ENCODE assay signal across 10 cellular contexts in genomic region chr1:235368428-235368827, GRCh38. TPM values are rescaled to one million over a fixed set of nuclear protein-coding genes. Genes with fewer than 3 reads are reported as not detected.
DNase-seq lines count a peak whose midpoint lies in the region; TF ChIP-seq lines count a peak whose summit lies in the region.
"Had no signal": no experiment of that assay in that cellular context is flagged by ENCODE, and none has a peak within 500 bp of the region (broad histone marks: within the 10 kb centered on the region; RNA-seq: fewer than 3 reads in every experiment).

No MANE protein-coding gene starts in this region.

- peaks cover 39% of the 10 kb centered on the region for H3K4me1 Mint-ChIP-seq in activated naive CD4-positive, alpha-beta T cell treated with anti-CD3 and anti-CD28 coated beads, Interleukin-2, amount 50 U/mL, for 24 hours
- H3K4me1 Mint-ChIP-seq in activated CD4-positive, alpha-beta memory T cell treated with anti-CD3 and anti-CD28 coated beads for 36 hours (ENCODE audit: low read depth): peaks cover 29% of the 10 kb centered on the region

- H3K9ac ChIP-seq in iPS-18a (ENCODE audit: low read length): no peak overlapping the region

- H3K36me3 Mint-ChIP-seq in activated naive CD4-positive, alpha-beta T cell treated with anti-CD3 and anti-CD28 coated beads, Interleukin-2, amount 50 U/mL, for 24 hours: no peaks in the 10 kb centered on the region
- peaks cover 3% of the 10 kb centered on the region for H3K36me3 Mint-ChIP-seq in activated CD4-positive, alpha-beta memory T cell treated with anti-CD3 and anti-CD28 coated beads for 36 hours

- no peak for TF ChIP-seq POLR2A in prostate gland (IDR thresholded peaks at IDR 0.05)

- intact Hi-C loops in activated CD4-positive, alpha-beta memory T cell treated with anti-CD3 and anti-CD28 coated beads for 36 hours (cut with micrococcal nuclease): no loop called here
- intact Hi-C loops in tibial artery (cut with DNase I; ENCODE audit: low total_unique reads): no loop called here
- intact Hi-C loops in prostate gland (cut with DNase I): no loop called here

- no peak for TF ChIP-seq CTCF in tibial artery (IDR thresholded peaks at IDR 0.05)
- TF ChIP-seq CTCF in prostate gland (IDR thresholded peaks at IDR 0.05): no peak

- DNase-seq in activated naive CD4-positive, alpha-beta T cell treated with Interleukin-2 at 50 U/mL for 16 hours: no peak
- no peak for DNase-seq in activated CD4-positive, alpha-beta memory T cell treated with anti-CD3 and anti-CD28 coated beads for 36 hours
- no peak for DNase-seq in tibial artery
- DNase-seq in MV-4-11 (lab: John Stamatoyannopoulos, UW): no peak
- DNase-seq in prostate gland (ENCODE audit: low spot score): no peak
- DNase-seq in NCI-H1694 (lab: John Stamatoyannopoulos, UW): no peak
- DNase-seq: aorta, left cardiac atrium had no signal

- H3K4me3 ChIP-seq in iPS-18a (ENCODE audit: low read length) (peak overlapping the region; percentile 69), tibial artery (peak overlapping the region; percentile 62 to 72), prostate gland (peak overlapping the region in 1 of 2 donors; percentile 40)

- H3K36me3 ChIP-seq in iPS-18a (ENCODE audit: control insufficient read depth, low read depth, low read length) (no peaks in the 10 kb centered on the region), tibial artery (no peaks in the 10 kb centered on the region), prostate gland (no peaks in the 10 kb centered on the region)

- no peaks in the 10 kb centered on the region for H3K9me3 ChIP-seq in iPS-18a (ENCODE audit: control insufficient read depth, low read depth, low read length)
- no peaks in the 10 kb centered on the region for H3K9me3 ChIP-seq in tibial artery
- H3K9me3 ChIP-seq in prostate gland: no peaks in the 10 kb centered on the region

- H3K9me3 Mint-ChIP-seq in activated naive CD4-positive, alpha-beta T cell treated with anti-CD3 and anti-CD28 coated beads, Interleukin-2, amount 50 U/mL, for 24 hours: no peaks in the 10 kb centered on the region
- H3K9me3 Mint-ChIP-seq in activated CD4-positive, alpha-beta memory T cell treated with anti-CD3 and anti-CD28 coated beads for 36 hours: no peaks in the 10 kb centered on the region

- POLR2A ChIA-PET in activated CD4-positive, alpha-beta memory T cell treated with anti-CD3 and anti-CD28 coated beads for 36 hours (lab: Charles Lee): no interaction called here

- WGBS in prostate gland: 85% methylated on average over 5 of the region's 5 CpGs

- peak overlapping the region; percentile 97 for H3K4me3 Mint-ChIP-seq in activated naive CD4-positive, alpha-beta T cell treated with anti-CD3 and anti-CD28 coated beads, Interleukin-2, amount 50 U/mL, for 24 hours
- peak overlapping the region; percentile 97 for H3K4me3 Mint-ChIP-seq in activated CD4-positive, alpha-beta memory T cell treated with anti-CD3 and anti-CD28 coated beads for 36 hours

- no peak overlapping the region for H3K27ac ChIP-seq in iPS-18a (ENCODE audit: low read length)
- no peak overlapping the region for H3K27ac ChIP-seq in tibial artery
- no peak overlapping the region for H3K27ac ChIP-seq in prostate gland

- CTCF ChIA-PET in activated CD4-positive, alpha-beta memory T cell treated with anti-CD3 and anti-CD28 coated beads for 36 hours (lab: Charles Lee): interaction anchor here (3.8 kb wide), 1 partner anchor 48 kb away, joined by 21 read pairs; no protein-coding TSS in a partner anchor

- H3K27me3 Mint-ChIP-seq in activated naive CD4-positive, alpha-beta T cell treated with anti-CD3 and anti-CD28 coated beads, Interleukin-2, amount 50 U/mL, for 24 hours: no peaks in the 10 kb centered on the region
- no peaks in the 10 kb centered on the region for H3K27me3 Mint-ChIP-seq in activated CD4-positive, alpha-beta memory T cell treated with anti-CD3 and anti-CD28 coated beads for 36 hours

- no peaks in the 10 kb centered on the region for H3K4me1 ChIP-seq in iPS-18a (ENCODE audit: control insufficient read depth, low read depth, low read length)
- peaks cover 0 to 10% (median 2%) of the 10 kb centered on the region in 4 donors for H3K4me1 ChIP-seq in tibial artery
- no peaks in the 10 kb centered on the region for H3K4me1 ChIP-seq in prostate gland (replicated peaks)

- no peak overlapping the region for H3K27ac Mint-ChIP-seq in activated naive CD4-positive, alpha-beta T cell treated with anti-CD3 and anti-CD28 coated beads, Interleukin-2, amount 50 U/mL, for 24 hours
- no peak overlapping the region for H3K27ac Mint-ChIP-seq in activated CD4-positive, alpha-beta memory T cell treated with anti-CD3 and anti-CD28 coated beads for 36 hours

- no peaks in the 10 kb centered on the region for H3K27me3 ChIP-seq in iPS-18a (ENCODE audit: control insufficient read depth, insufficient read depth, low read length)
- no peaks in the 10 kb centered on the region for H3K27me3 ChIP-seq in tibial artery
- no peaks in the 10 kb centered on the region for H3K27me3 ChIP-seq in prostate gland (replicated peaks; ENCODE audit: insufficient read depth)

RNA-seq across cellular contexts. Expression of gene TBCE, which starts 1.2 kb away (rescaled TPM):
- 10 to 100 TPM; 22.7 to 26.3 TPM for total RNA-seq in activated CD4-positive, alpha-beta memory T cell treated with anti-CD3 and anti-CD28 coated beads for 36 hours
- 10 to 100 TPM; 24.2 to 25.0 TPM for total RNA-seq in prostate gland

RNA-seq across cellular contexts. Expression of gene GGPS1, which starts 40.1 kb away (rescaled TPM):
- 10 to 100 TPM; 36.1 to 37.5 TPM for total RNA-seq in activated CD4-positive, alpha-beta memory T cell treated with anti-CD3 and anti-CD28 coated beads for 36 hours
- total RNA-seq in prostate gland: 10 to 100 TPM; 42.1 to 42.9 TPM

RNA-seq across cellular contexts. Expression of gene ARID4B, which starts 40.4 kb away (rescaled TPM):
- 10 to 100 TPM; 41.3 to 44.8 TPM for total RNA-seq in activated CD4-positive, alpha-beta memory T cell treated with anti-CD3 and anti-CD28 coated beads for 36 hours
- 10 to 100 TPM; 28.6 to 46.4 TPM for total RNA-seq in prostate gland
